8 cellular contexts compared by ENCODE assay signal in genomic region chr12:116880213-116880816, GRCh38. TPM values are rescaled to one million over a fixed set of nuclear protein-coding genes. Genes with fewer than 3 reads are reported as not detected.
DNase-seq lines count a peak whose midpoint lies in the region; ATAC-seq and TF ChIP-seq lines count a peak whose summit lies in the region.

No MANE protein-coding gene starts in this region.

- no peak for TF ChIP-seq CTCF in CD14-positive monocyte (IDR thresholded peaks at IDR 0.05)
- TF ChIP-seq CTCF in HFF-Myc (IDR thresholded peaks at IDR 0.05; ENCODE audit: low read depth, low read length, missing control alignments), result no peak
- TF ChIP-seq CTCF in ascending aorta (IDR thresholded peaks at IDR 0.05), result no peak
- no peak for TF ChIP-seq CTCF in body of pancreas (IDR thresholded peaks at IDR 0.05)

- peaks cover 0 to 24% (median 9%) of the 10 kb centered on the region in 7 donors for H3K9me3 Mint-ChIP-seq in CD14-positive monocyte

- peaks cover 18% of the 10 kb centered on the region for H3K4me1 Mint-ChIP-seq in CD14-positive monocyte

- WGBS in mesodermal cell (ENCODE audit: insufficient coverage in 2 of 2), 2 experiments, result 1 to 3% methylated on average over 6 to 13 of the region's 21 CpGs
- 3 to 7% methylated on average over 20 to 21 of the region's 21 CpGs for WGBS in body of pancreas, 2 donors

- intact Hi-C loops in CD14-positive monocyte (cut with micrococcal nuclease) (no loop called here), ascending aorta (cut with DNase I) (loop anchor here (10.0 kb wide), 1 partner anchor 146 kb away; the partner anchor contains the start of genes RNFT2 and SPRING1), body of pancreas (cut with DNase I) (no loop called here)

- H3K27ac ChIP-seq in ascending aorta, result no peak overlapping the region
- H3K27ac ChIP-seq in mesodermal cell (ENCODE audit: low read depth, low read length, severe bottlenecking), result no peak overlapping the region
- no peak overlapping the region for H3K27ac ChIP-seq in body of pancreas

- H3K27me3 ChIP-seq in ascending aorta (peaks cover 12% of the 10 kb centered on the region), body of pancreas (peaks cover 0 to 48% of the 10 kb centered on the region in 2 donors)

- no peak for TF ChIP-seq POLR2A in body of pancreas (IDR thresholded peaks at IDR 0.05)

- DNase-seq in CD14-positive monocyte (ENCODE audit: low spot score) (no peak), HFF-Myc (ENCODE audit: extremely low read depth, low read depth) (no peak), ascending aorta (ENCODE audit: low spot score in 2 of 2) (no peak), NCI-H526 treated with DMSO at 0.1 percent for 48 hours (lab: John Stamatoyannopoulos, UW) (no peak), body of pancreas (no peak)

- H3K36me3 ChIP-seq in ascending aorta (no peaks in the 10 kb centered on the region), mesodermal cell (ENCODE audit: control insufficient read depth, insufficient read depth, low read length) (no peaks in the 10 kb centered on the region), body of pancreas (replicated peaks in 1 of 2; ENCODE audit: insufficient read depth in 1 of 2, low read depth in 2 of 2) (no peaks in the 10 kb centered on the region)

- H3K27ac Mint-ChIP-seq in CD14-positive monocyte, result no peak overlapping the region

- ATAC-seq in HG03378 (IDR thresholded peaks at IDR 0.05; ENCODE audit: unreplicated experiment) (no peak), GM21360 (IDR thresholded peaks at IDR 0.05; ENCODE audit: unreplicated experiment) (no peak), body of pancreas (no peak)

- H3K4me3 ChIP-seq in HFF-Myc (replicated peaks; ENCODE audit: low read depth, low read length) (peak overlapping the region; percentile 24; the same call in 1 of the 2 replicates), ascending aorta (peak overlapping the region; percentile 55 to 58), mesodermal cell (ENCODE audit: extremely low read depth, insufficient read depth, low read length, poor library complexity, severe bottlenecking) (peak overlapping the region; percentile 27), body of pancreas (no peak overlapping the region)

- peaks cover 81 to 92% (median 86%) of the 10 kb centered on the region in 3 donors for H3K27me3 Mint-ChIP-seq in CD14-positive monocyte (ENCODE audit: low read depth in 3 of 3)

- H3K9me3 ChIP-seq in ascending aorta (no peaks in the 10 kb centered on the region), mesodermal cell (ENCODE audit: control insufficient read depth, low read length) (no peaks in the 10 kb centered on the region), body of pancreas (no peaks in the 10 kb centered on the region)

- peaks cover 0 to 7% of the 10 kb centered on the region in 2 donors for H3K36me3 Mint-ChIP-seq in CD14-positive monocyte

- H3K4me1 ChIP-seq in ascending aorta, result peaks cover 10 to 24% of the 10 kb centered on the region in 2 donors
- H3K4me1 ChIP-seq in mesodermal cell (ENCODE audit: control insufficient read depth, insufficient read depth, low read length, poor library complexity, severe bottlenecking), result peaks cover 30% of the 10 kb centered on the region
- peaks cover 35% of the 10 kb centered on the region for H3K4me1 ChIP-seq in body of pancreas

- H3K4me3 Mint-ChIP-seq in CD14-positive monocyte, result peak overlapping the region; percentile 17 to 90

RNA-seq across cellular contexts. Expression of gene HRK, which starts 0.9 kb away (rescaled TPM):
- not detected for polyA plus RNA-seq in CD14-positive monocyte
- total RNA-seq in ascending aorta (not detected), body of pancreas (not detected)
- polyA plus RNA-seq in mesodermal cell (2013, experiment 1 of 2), result 0.22 TPM
- 0.05 TPM for polyA plus RNA-seq in mesodermal cell (2013, experiment 2 of 2)

RNA-seq across cellular contexts. Expression of gene FBXW8, which starts 30.4 kb away (rescaled TPM):
- 1 to 10 TPM; 2.0 to 2.7 TPM for polyA plus RNA-seq in CD14-positive monocyte
- total RNA-seq in ascending aorta (3.3 TPM), body of pancreas (10 to 100 TPM; 12.7 to 35.3 TPM)
- 18.9 TPM for polyA plus RNA-seq in mesodermal cell (2013, experiment 1 of 2)
- polyA plus RNA-seq in mesodermal cell (2013, experiment 2 of 2), result 16.9 TPM

Comparison
In these comparisons a context has a peak if more than half of its experiments do, and no peak if none do; other contexts are left out.
1. H3K4me3 ChIP-seq: peak in HFF-Myc (single experiment), ascending aorta (2 of 2) and mesodermal cell (single experiment); none in body of pancreas (0 of 2).